ENCODE assay signal across 23 cellular contexts in the genomic region with DNA sequence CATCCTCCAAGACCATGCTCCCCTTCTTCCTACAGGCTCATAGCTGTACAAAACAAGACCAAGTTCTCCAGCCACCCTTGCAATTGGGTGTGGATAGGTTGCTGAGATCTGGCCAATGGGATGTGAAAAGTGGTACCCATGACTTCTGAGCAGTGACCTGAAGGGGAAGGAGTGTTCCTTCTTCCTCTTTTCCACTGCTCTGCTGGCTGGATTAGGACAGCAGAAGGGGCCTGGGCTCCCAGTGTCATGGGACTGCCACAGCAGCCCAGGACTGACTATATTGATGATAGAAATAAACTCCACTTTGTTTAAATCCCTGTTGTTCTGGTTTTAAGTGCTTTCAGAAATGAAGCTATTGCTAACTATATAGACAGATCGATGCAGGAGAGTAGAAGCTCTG.
DNase-seq lines count a peak whose midpoint lies in the region; ATAC-seq and TF ChIP-seq lines count a peak whose summit lies in the region.
"Had no signal": no experiment of that assay in that cellular context is flagged by ENCODE, and none has a peak within 500 bp of the region (broad histone marks: within the 10 kb centered on the region; RNA-seq: fewer than 3 reads in every experiment).

No MANE protein-coding gene starts in this region.

- H3K9me3 ChIP-seq in sigmoid colon, result no peaks in the 10 kb centered on the region
- H3K9me3 ChIP-seq: A549, BLaER1 had no signal

- DNase-seq in Ammon's horn (ENCODE audit: low spot score) (peak; percentile 56), RWPE1 (ENCODE audit: low spot score) (no peak), erythroblast (lab: John Stamatoyannopoulos, UW) (peak; percentile 24 to 65), sigmoid colon (peak; percentile 17), GM10266 (ENCODE audit: extremely low spot score) (no peak), cortex of kidney (lab: John Stamatoyannopoulos, UW) (no peak)
- DNase-seq in activated CD8-positive, alpha-beta T cell treated with anti-CD3 and anti-CD28 coated beads, Interleukin-2, amount 10 ng/mL, durations not matched to agents 7 days and 5 days, result no peak
- DNase-seq: Calu3; CD8-positive, alpha-beta T cell; GF-D8; H7; HFFc6; KG1; MV-4-11; NCI-H1417 treated with DMSO at 0.1 percent for 48 hours; NCI-H187 treated with DMSO at 0.1 percent for 48 hours; NCI-H2227 treated with DMSO at 0.1 percent for 48 hours; NCI-H510A treated with DMSO at 0.1 percent for 48 hours; NCI-H82; SHP77 treated with DMSO at 0.1 percent for 48 hours had no signal

- H3K27ac ChIP-seq in RWPE1 (peak overlapping the region; percentile 58), sigmoid colon (no peak overlapping the region)
- H3K27ac ChIP-seq: BLaER1 had no signal

- H3K9me3 Mint-ChIP-seq in activated CD8-positive, alpha-beta T cell treated with anti-CD3 and anti-CD28 coated beads, Interleukin-2, amount 10 ng/mL, durations not matched to agents 7 days and 5 days (ENCODE audit: insufficient read depth), result no peaks in the 10 kb centered on the region
- H3K9me3 Mint-ChIP-seq: CD8-positive, alpha-beta T cell; HFFc6 had no signal

- no peaks in the 10 kb centered on the region for H3K4me1 ChIP-seq in sigmoid colon
- H3K4me1 ChIP-seq: BLaER1 had no signal

- no peaks in the 10 kb centered on the region for H3K36me3 ChIP-seq in sigmoid colon
- H3K36me3 ChIP-seq: BLaER1 had no signal

- CTCF ChIA-PET in RWPE1 (lab: Yijun Ruan, JAX), result no interaction called here
- CTCF ChIA-PET in activated CD8-positive, alpha-beta T cell treated with anti-CD3 and anti-CD28 coated beads, Interleukin-2, amount 10 ng/mL, durations not matched to agents 7 days and 5 days (lab: Charles Lee), result interaction anchor here (1.8 kb wide), 1 partner anchor 19 kb away, joined by 4 read pairs; no protein-coding TSS in a partner anchor

- H3K27me3 Mint-ChIP-seq in activated CD8-positive, alpha-beta T cell treated with anti-CD3 and anti-CD28 coated beads, Interleukin-2, amount 10 ng/mL, durations not matched to agents 7 days and 5 days (ENCODE audit: low read depth), result no peaks in the 10 kb centered on the region

- H3K4me3 Mint-ChIP-seq in activated CD8-positive, alpha-beta T cell treated with anti-CD3 and anti-CD28 coated beads, Interleukin-2, amount 10 ng/mL, durations not matched to agents 7 days and 5 days, result no peak overlapping the region
- H3K4me3 Mint-ChIP-seq: CD8-positive, alpha-beta T cell; HFFc6 had no signal

- H3K36me3 Mint-ChIP-seq in activated CD8-positive, alpha-beta T cell treated with anti-CD3 and anti-CD28 coated beads, Interleukin-2, amount 10 ng/mL, durations not matched to agents 7 days and 5 days (ENCODE audit: low read depth), result no peaks in the 10 kb centered on the region
- H3K36me3 Mint-ChIP-seq: CD8-positive, alpha-beta T cell had no signal

- ATAC-seq in activated CD8-positive, alpha-beta T cell treated with anti-CD3 and anti-CD28 coated beads, Interleukin-2, amount 10 ng/mL, durations not matched to agents 7 days and 5 days, result no peak
- ATAC-seq: A549; CD8-positive, alpha-beta T cell; GM12878 had no signal

- TF ChIP-seq POLR2A in erythroblast (IDR thresholded peaks at IDR 0.05; ENCODE audit: low read length) (no peak), sigmoid colon (IDR thresholded peaks at IDR 0.05) (no peak)

- no peak overlapping the region for H3K4me3 ChIP-seq in sigmoid colon
- H3K4me3 ChIP-seq: A549, BLaER1, GM12878 had no signal

- POLR2A ChIA-PET in RWPE1 (lab: Yijun Ruan, JAX; ENCODE audit: low non-redundant PET), result no interaction called here
- POLR2A ChIA-PET in activated CD8-positive, alpha-beta T cell treated with anti-CD3 and anti-CD28 coated beads, Interleukin-2, amount 10 ng/mL, durations not matched to agents 7 days and 5 days (lab: Charles Lee), result no interaction called here

- WGBS in sigmoid colon, 2 donors, result 93 to 97% methylated on average over 1 of the region's 1 CpG

- intact Hi-C loops in sigmoid colon (cut with DNase I), result no loop called here

- no peak for TF ChIP-seq EP300 in sigmoid colon (IDR thresholded peaks at IDR 0.05)

- TF ChIP-seq CTCF in RWPE1 (conservative IDR thresholded peaks at IDR 0.05; ENCODE audit: low read depth) (no peak), sigmoid colon (IDR thresholded peaks at IDR 0.05) (no peak), GM10266 (IDR thresholded peaks at IDR 0.05; ENCODE audit: control insufficient read depth, insufficient read depth, low read depth, missing control alignments) (no peak)

- H3K27ac Mint-ChIP-seq in activated CD8-positive, alpha-beta T cell treated with anti-CD3 and anti-CD28 coated beads, Interleukin-2, amount 10 ng/mL, durations not matched to agents 7 days and 5 days, result no peak overlapping the region
- H3K27ac Mint-ChIP-seq: CD8-positive, alpha-beta T cell; HFFc6 had no signal

- no peaks in the 10 kb centered on the region for H3K27me3 ChIP-seq in sigmoid colon
- H3K27me3 ChIP-seq: BLaER1 had no signal

- no peaks in the 10 kb centered on the region for H3K4me1 Mint-ChIP-seq in activated CD8-positive, alpha-beta T cell treated with anti-CD3 and anti-CD28 coated beads, Interleukin-2, amount 10 ng/mL, durations not matched to agents 7 days and 5 days (ENCODE audit: low read depth)

Comparison
In these comparisons a context has a peak if more than half of its experiments do, and no peak if none do; other contexts are left out.
1. DNase-seq: peak in Ammon's horn (single experiment), erythroblast (2 of 2) and sigmoid colon (single experiment); none in RWPE1 (single experiment), activated CD8-positive, alpha-beta T cell treated with anti-CD3 and anti-CD28 coated beads, Interleukin-2, amount 10 ng/mL, durations not matched to agents 7 days and 5 days (single experiment), GM10266 (single experiment) and cortex of kidney (single experiment).